ENCODE assay signal across 1 cellular context in genomic region chr16:30032083-30032819, GRCh38.
TF ChIP-seq lines count a peak whose summit lies in the region.

No MANE protein-coding gene starts in this region.

TF ChIP-seq in endothelial cell of umbilical vein, 7 proteins besides CTCF, POLR2A, EP300 and RAD21:
- TF ChIP-seq JUN (IDR thresholded peaks at IDR 0.05; ENCODE audit: borderline replicate concordance, insufficient read depth, insufficient read length, low read depth): no peak
- TF ChIP-seq MAX (IDR thresholded peaks at IDR 0.05; ENCODE audit: insufficient read depth, insufficient read length): no peak
- no peak for TF ChIP-seq FOS (IDR thresholded peaks at IDR 0.05; ENCODE audit: borderline replicate concordance, insufficient read depth, low read length)
- no peak for TF ChIP-seq EZH2 (IDR thresholded peaks at IDR 0.05; ENCODE audit: borderline replicate concordance, low read depth, low read length, severe bottlenecking)
- TF ChIP-seq POLR2AphosphoS5 (IDR thresholded peaks at IDR 0.05; ENCODE audit: insufficient read depth, low read depth, low read length): no peak
- no peak for TF ChIP-seq MYC (IDR thresholded peaks at IDR 0.05; ENCODE audit: low read depth, low read length)
- TF ChIP-seq GATA2 (IDR thresholded peaks at IDR 0.05; ENCODE audit: insufficient read depth, insufficient read length, low read depth, low read length): no peak
